Comparison of ENCODE assay signal across 1 cellular context in the genomic region with DNA sequence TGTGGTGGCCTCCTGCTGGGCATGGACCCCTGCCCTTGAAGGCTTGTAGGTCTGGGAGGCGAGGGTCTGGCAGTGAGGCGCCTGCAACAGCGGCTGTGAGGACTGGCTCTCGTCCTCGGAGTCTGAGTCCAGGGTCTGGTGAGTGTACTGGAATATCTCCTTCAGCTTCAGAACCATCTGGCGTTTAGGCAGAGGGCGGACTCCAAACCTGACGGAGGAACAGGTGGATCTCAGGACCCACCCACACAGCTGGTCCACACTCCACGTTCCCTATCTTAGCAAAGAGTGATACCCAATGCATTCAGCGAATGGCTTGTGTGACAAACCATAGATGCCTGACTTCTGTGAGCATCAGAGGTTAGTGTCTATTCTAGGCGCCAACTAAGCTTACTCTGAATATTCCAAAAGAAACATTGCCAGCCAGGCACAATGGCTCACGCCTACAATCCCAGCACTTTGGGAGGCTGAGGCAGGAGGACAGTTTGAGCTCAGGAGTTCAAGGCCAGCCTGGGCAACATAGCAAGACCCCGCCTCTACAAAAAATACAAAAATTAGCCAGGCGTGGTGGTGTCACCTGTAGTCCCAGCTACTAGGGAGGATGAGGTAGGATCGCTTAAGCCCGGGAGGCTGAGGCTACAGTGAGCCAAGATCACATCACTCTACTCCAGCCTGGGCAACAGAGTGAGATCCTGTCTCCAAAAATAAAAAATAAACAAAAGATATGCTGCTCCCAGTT.
TF ChIP-seq lines count a peak whose summit lies in the region.

No MANE protein-coding gene starts in this region.

TF ChIP-seq in K562, 482 proteins besides CTCF, POLR2A, EP300 and RAD21:
- TF ChIP-seq ZNF121 (CRISPR knock-in tag; conservative IDR thresholded peaks at IDR 0.05) (peak; percentile 90), TCF3 (CRISPR knock-in tag; IDR thresholded peaks at IDR 0.05) (no peak)
TF ChIP-seq in K562: peak in this region for 1.
